In genomic region chr19:19737559-19738332, GRCh38 we compare ENCODE assay signal across 1 cellular context.
TF ChIP-seq lines count a peak whose summit lies in the region.

No MANE protein-coding gene starts in this region.

TF ChIP-seq in SK-N-SH, 30 proteins besides CTCF, POLR2A, EP300 and RAD21 (continued from another document):
- TF ChIP-seq MAX (IDR thresholded peaks at IDR 0.05; ENCODE audit: low read depth) (no peak), TAF1 (IDR thresholded peaks at IDR 0.05; ENCODE audit: borderline replicate concordance, low read depth, low read length) (no peak), REST (IDR thresholded peaks at IDR 0.05; ENCODE audit: low read depth, low read length) (no peak)
